In genomic region chr22:50529416-50530279, GRCh38 we compare ENCODE assay signal across 8 cellular contexts. TPM values are rescaled to one million over a fixed set of nuclear protein-coding genes. Genes with fewer than 3 reads are reported as not detected.
DNase-seq lines count a peak whose midpoint lies in the region; ATAC-seq, FAIRE-seq and TF ChIP-seq lines count a peak whose summit lies in the region.

TYMP (minus strand) TSS chr22:50530012; CDS start chr22:50529709, 303 bp downstream.

- peaks cover 22% of the 10 kb centered on the region for H3K4me1 ChIP-seq in astrocyte (ENCODE audit: insufficient read depth, low read length)
- H3K4me1 ChIP-seq in iPS-20b (ENCODE audit: insufficient read depth, low read length), result peaks cover 3% of the 10 kb centered on the region; the same call in 1 of the 2 replicates

- peak within 1 kb of the TSS; percentile 26 for H3K27ac Mint-ChIP-seq in astrocyte (ENCODE audit: unreplicated experiment)

- ATAC-seq in GM19463 (IDR thresholded peaks at IDR 0.05; ENCODE audit: unreplicated experiment) (peak; percentile 20), GM21576 (IDR thresholded peaks at IDR 0.05; ENCODE audit: unreplicated experiment) (no peak)

- no peak for TF ChIP-seq CTCF in astrocyte (IDR thresholded peaks at IDR 0.05; ENCODE audit: insufficient read depth, low read depth, low read length)
- no peak for TF ChIP-seq CTCF in D721Med (IDR thresholded peaks at IDR 0.05; ENCODE audit: insufficient read depth, missing control alignments)

- no peak within 1 kb of the TSS for H3K27ac ChIP-seq in astrocyte (ENCODE audit: low read depth, low read length)
- H3K27ac ChIP-seq in iPS-20b (ENCODE audit: low read length), result no peak within 1 kb of the TSS

- H3K79me2 ChIP-seq in astrocyte (ENCODE audit: insufficient read depth, low read length), result peaks cover 13% of the 10 kb centered on the region

- H3K4me1 Mint-ChIP-seq in astrocyte (ENCODE audit: low read depth, unreplicated experiment), result peaks cover under 1% of the 10 kb centered on the region

- H3K36me3 ChIP-seq in astrocyte (ENCODE audit: insufficient read depth, low read length) (no peaks in the 10 kb centered on the region), iPS-20b (ENCODE audit: insufficient read depth, low read depth, low read length) (no peaks in the 10 kb centered on the region)

- H3K4me3 ChIP-seq in astrocyte (ENCODE audit: insufficient read depth, low read depth, low read length) (peak within 1 kb of the TSS; percentile 23), iPS-20b (ENCODE audit: low read length) (peak within 1 kb of the TSS; percentile 61; the same call in 1 of the 2 replicates)

- peaks cover 2% of the 10 kb centered on the region for H3K36me3 Mint-ChIP-seq in astrocyte (ENCODE audit: low read depth, unreplicated experiment)

- no peaks in the 10 kb centered on the region for H3K9me3 ChIP-seq in astrocyte (ENCODE audit: insufficient read depth, low read depth, low read length)
- H3K9me3 ChIP-seq in iPS-20b (ENCODE audit: insufficient read depth, low read depth, low read length), result no peaks in the 10 kb centered on the region

- H3K4me3 Mint-ChIP-seq in astrocyte (ENCODE audit: unreplicated experiment), result no peak within 1 kb of the TSS

- no peak for FAIRE-seq in astrocyte (lab: Jason Lieb, UNC)
- no peak for FAIRE-seq in D721Med (lab: Jason Lieb, UNC)

- H3K4me2 ChIP-seq in astrocyte (ENCODE audit: low read length), result peak within 1 kb of the TSS; percentile 70

- H3K27me3 ChIP-seq in astrocyte (ENCODE audit: insufficient read depth, low read length), result peaks cover 30% of the 10 kb centered on the region
- H3K27me3 ChIP-seq in iPS-20b (ENCODE audit: insufficient read depth, low read length), result peaks cover 76% of the 10 kb centered on the region

- H3K9me3 Mint-ChIP-seq in astrocyte (ENCODE audit: unreplicated experiment), result peaks cover 7% of the 10 kb centered on the region

- H4K20me1 ChIP-seq in astrocyte (ENCODE audit: insufficient read depth, low read length), result peaks cover 18% of the 10 kb centered on the region

- no peak within 1 kb of the TSS for H2AFZ ChIP-seq in astrocyte (ENCODE audit: low read depth, low read length)

- H3K9ac ChIP-seq in astrocyte (ENCODE audit: low read length) (no peak within 1 kb of the TSS), iPS-20b (ENCODE audit: low read depth, low read length) (no peak within 1 kb of the TSS)

- H3K27me3 Mint-ChIP-seq in astrocyte (ENCODE audit: low read depth, unreplicated experiment), result peaks cover 9% of the 10 kb centered on the region

- peak; percentile 72 for DNase-seq in AG08396 (ENCODE audit: low spot score)
- DNase-seq in RPMI8226, result peak; percentile 76
- no peak for DNase-seq in astrocyte (ENCODE audit: low read depth)
- peak; percentile 52 to 59 for DNase-seq in stimulated activated CD4-positive, alpha-beta T cell treated with anti-CD3 and anti-CD28 coated beads, Interleukin-12 subunit alpha, Interleukin-12 subunit beta, amount 100 ng/mL, for 24 hours (ENCODE audit: low read depth in 2 of 2)
- DNase-seq in D721Med (ENCODE audit: insufficient read length, low spot score), result no peak

RNA-seq across cellular contexts. Expression of gene TYMP, which starts in this region (rescaled TPM):
- 3.3 and 3.7 TPM in 2 replicates for total RNA-seq in astrocyte

Comparison
In these comparisons a context has a peak if more than half of its experiments do, and no peak if none do; other contexts are left out.
1. DNase-seq: peak in AG08396 (single experiment), RPMI8226 (single experiment) and stimulated activated CD4-positive, alpha-beta T cell treated with anti-CD3 and anti-CD28 coated beads, Interleukin-12 subunit alpha, Interleukin-12 subunit beta, amount 100 ng/mL, for 24 hours (2 of 2); none in astrocyte (single experiment) and D721Med (single experiment).